28 cellular contexts compared by ENCODE assay signal in the genomic region with DNA sequence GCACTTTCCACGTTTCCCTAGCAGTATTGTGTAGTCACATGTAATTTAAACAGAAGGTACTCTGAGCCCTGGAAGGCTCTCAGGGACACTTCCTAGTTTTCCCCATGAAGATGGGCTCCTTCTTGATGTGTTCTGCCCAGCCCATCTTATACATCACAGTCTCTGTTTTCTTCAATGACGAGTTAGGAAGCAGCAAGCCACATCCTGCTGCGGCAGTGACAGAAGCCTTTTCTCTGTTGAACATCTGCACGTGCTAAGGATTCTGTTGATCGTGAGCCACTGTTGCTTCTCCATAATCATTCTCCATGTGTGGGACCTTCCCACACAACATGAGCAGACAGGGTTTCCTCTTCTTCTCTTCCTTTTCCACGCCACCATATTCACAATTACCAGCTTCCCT.
"Had no signal": no experiment of that assay in that cellular context is flagged by ENCODE, and none has a peak within 500 bp of the region (broad histone marks: within the 10 kb centered on the region; RNA-seq: fewer than 3 reads in every experiment).

No MANE protein-coding gene starts in this region.

- H3K27me3 Mint-ChIP-seq: naive B cell; natural killer cell treated with Interleukin-12 subunit alpha and Interleukin-12 subunit beta and Interleukin-15 and Interleukin-18, amount 100 ng/mL, for 72 hours; progenitor cell of endocrine pancreas had no signal

- ATAC-seq: heart right ventricle; left cardiac atrium; left lung; mucosa of descending colon; natural killer cell treated with Interleukin-12 subunit alpha and Interleukin-12 subunit beta and Interleukin-15 and Interleukin-18, amount 100 ng/mL, for 72 hours; right lobe of liver; stimulated activated naive CD8-positive, alpha-beta T cell treated with anti-CD3 and anti-CD28 coated beads, Interleukin-15, amount 100 ng/mL, for 72 hours; upper lobe of right lung had no signal

- H3K9me3 Mint-ChIP-seq: naive B cell; neural progenitor cell; stimulated activated naive CD8-positive, alpha-beta T cell treated with anti-CD3 and anti-CD28 coated beads, Interleukin-15, amount 100 ng/mL, for 72 hours had no signal

- H3K36me3 Mint-ChIP-seq: naive B cell; natural killer cell treated with Interleukin-12 subunit alpha and Interleukin-12 subunit beta and Interleukin-15 and Interleukin-18, amount 100 ng/mL, for 72 hours had no signal

- H3K4me1 Mint-ChIP-seq: naive B cell; stimulated activated naive CD8-positive, alpha-beta T cell treated with anti-CD3 and anti-CD28 coated beads, Interleukin-15, amount 100 ng/mL, for 72 hours had no signal

- DNase-seq: dermis blood vessel endothelial cell; effector memory CD4-positive, alpha-beta T cell; erythroblast; esophagus squamous epithelium; foreskin melanocyte; glutamatergic neuron; heart right ventricle; hippocampal formation; left cardiac atrium; left lung; mesenchymal stem cell; mucosa of descending colon; naive B cell; right lobe of liver; stimulated activated CD4-positive, alpha-beta T cell treated with anti-CD3 and anti-CD28 coated beads, Interleukin-12 subunit alpha, Interleukin-12 subunit beta, amount 100 ng/mL, for 4 hours; stimulated activated CD4-positive, alpha-beta T cell treated with anti-CD3 and anti-CD28 coated beads, Interleukin-1b, Interleukin-23, amount 100 ng/mL, for 48 hours; stimulated activated CD4-positive, alpha-beta T cell treated with anti-CD3 and anti-CD28 coated beads, Interleukin-4, amount 100 ng/mL, for 1 hour; stimulated activated CD8-positive, alpha-beta memory T cell treated with anti-CD3 and anti-CD28 coated beads, Interleukin-4, amount 100 ng/mL, for 48 hours; stimulated activated naive CD4-positive, alpha-beta T cell; stimulated activated naive CD8-positive, alpha-beta T cell treated with anti-CD3 and anti-CD28 coated beads, Interleukin-15, amount 100 ng/mL, for 72 hours; transverse colon; upper lobe of right lung; uterus had no signal

- H3K27ac Mint-ChIP-seq: mesothelial cell of epicardium; natural killer cell treated with Interleukin-12 subunit alpha and Interleukin-12 subunit beta and Interleukin-15 and Interleukin-18, amount 100 ng/mL, for 72 hours; neural progenitor cell; progenitor cell of endocrine pancreas had no signal

- FAIRE-seq: islet of Langerhans had no signal

- H3K4me3 Mint-ChIP-seq: mesothelial cell of epicardium; naive B cell; natural killer cell treated with Interleukin-12 subunit alpha and Interleukin-12 subunit beta and Interleukin-15 and Interleukin-18, amount 100 ng/mL, for 72 hours; neural progenitor cell; stimulated activated naive CD8-positive, alpha-beta T cell treated with anti-CD3 and anti-CD28 coated beads, Interleukin-15, amount 100 ng/mL, for 72 hours had no signal
